ENCODE assay signal across 14 cellular contexts in genomic region chr4:158929939-158930344, GRCh38.
DNase-seq lines count a peak whose midpoint lies in the region; ATAC-seq and TF ChIP-seq lines count a peak whose summit lies in the region.
"Had no signal": no experiment of that assay in that cellular context is flagged by ENCODE, and none has a peak within 500 bp of the region (broad histone marks: within the 10 kb centered on the region; RNA-seq: fewer than 3 reads in every experiment).

No MANE protein-coding gene starts in this region.

- no peaks in the 10 kb centered on the region for H3K36me3 Mint-ChIP-seq in activated T-cell treated with anti-CD3 and anti-CD28 coated beads, Interleukin-2, amount 50 U/mL, for 24 hours (ENCODE audit: low read depth)
- H3K36me3 Mint-ChIP-seq in effector memory CD8-positive, alpha-beta T cell (ENCODE audit: insufficient read depth) = peaks cover 5% of the 10 kb centered on the region

- no peaks in the 10 kb centered on the region for H3K27me3 ChIP-seq in osteoblast (ENCODE audit: insufficient read depth, low read length)
- H3K27me3 ChIP-seq: dorsolateral prefrontal cortex, tibial artery had no signal

- H3K4me1 Mint-ChIP-seq in activated T-cell treated with anti-CD3 and anti-CD28 coated beads, Interleukin-2, amount 50 U/mL, for 24 hours (ENCODE audit: low read depth) = peaks cover 13% of the 10 kb centered on the region
- peaks cover 6 to 9% of the 10 kb centered on the region in 2 donors for H3K4me1 Mint-ChIP-seq in effector memory CD8-positive, alpha-beta T cell (ENCODE audit: low read depth in 2 of 2)

- no peak overlapping the region for H3K27ac Mint-ChIP-seq in activated T-cell treated with anti-CD3 and anti-CD28 coated beads, Interleukin-2, amount 50 U/mL, for 24 hours
- H3K27ac Mint-ChIP-seq in effector memory CD8-positive, alpha-beta T cell = peak overlapping the region; percentile 89 to 91

- DNase-seq in activated T-cell treated with anti-CD3 and anti-CD28 coated beads, Interleukin-2, amount 50 U/mL, for 24 hours = no peak
- DNase-seq in activated T-cell treated with anti-CD3 and anti-CD28 coated beads for 4 hours = no peak
- DNase-seq in RPMI7951 (ENCODE audit: low read depth) = peak; percentile 13
- peak in 1 of 3 experiments; percentile 2 for DNase-seq in effector memory CD8-positive, alpha-beta T cell
- no peak for DNase-seq in osteoblast (ENCODE audit: insufficient read length, low spot score, missing footprints)
- no peak for DNase-seq in stimulated activated CD4-positive, alpha-beta T cell treated with anti-CD3 and anti-CD28 coated beads, Interleukin-1b, Interleukin-23, amount 100 ng/mL, for 48 hours
- no peak for DNase-seq in Ammon's horn (ENCODE audit: low spot score)
- DNase-seq: anterior cingulate cortex, DMS153, dorsolateral prefrontal cortex, NCI-H1694, NCI-H526 treated with DMSO at 0.1 percent for 48 hours, tibial artery had no signal

- no peaks in the 10 kb centered on the region for H3K79me2 ChIP-seq in osteoblast (ENCODE audit: insufficient read depth, low read length)

- no peak for TF ChIP-seq CTCF in osteoblast (IDR thresholded peaks at IDR 0.05; ENCODE audit: extremely low read depth, low read depth, low read length)

- H3K4me1 ChIP-seq in osteoblast (ENCODE audit: insufficient read depth, low read length) = no peaks in the 10 kb centered on the region

- no peaks in the 10 kb centered on the region for H4K20me1 ChIP-seq in osteoblast (ENCODE audit: insufficient read depth, low read length)

- ATAC-seq in effector memory CD8-positive, alpha-beta T cell (replicated peaks) = peak; percentile 47
- ATAC-seq in GM21360 (IDR thresholded peaks at IDR 0.05; ENCODE audit: unreplicated experiment) = no peak

- peak overlapping the region; percentile 25 for H3K4me3 Mint-ChIP-seq in activated T-cell treated with anti-CD3 and anti-CD28 coated beads, Interleukin-2, amount 50 U/mL, for 24 hours
- peak overlapping the region; percentile 76 to 77 for H3K4me3 Mint-ChIP-seq in effector memory CD8-positive, alpha-beta T cell

- peak overlapping the region; percentile 29 for H3K4me2 ChIP-seq in osteoblast (ENCODE audit: insufficient read depth, low read length)

- no peaks in the 10 kb centered on the region for H3K9me3 Mint-ChIP-seq in activated T-cell treated with anti-CD3 and anti-CD28 coated beads, Interleukin-2, amount 50 U/mL, for 24 hours
- H3K9me3 Mint-ChIP-seq in effector memory CD8-positive, alpha-beta T cell = no peaks in the 10 kb centered on the region

- no peaks in the 10 kb centered on the region for H3K9me3 ChIP-seq in osteoblast (ENCODE audit: low read depth, low read length)
- H3K9me3 ChIP-seq: tibial artery had no signal

- no peak overlapping the region for H3K4me3 ChIP-seq in osteoblast (ENCODE audit: insufficient read depth, low read length)
- H3K4me3 ChIP-seq: dorsolateral prefrontal cortex, tibial artery had no signal

- H3K36me3 ChIP-seq in osteoblast (ENCODE audit: insufficient read depth, low read length) = no peaks in the 10 kb centered on the region
- H3K36me3 ChIP-seq: tibial artery had no signal

- no peak overlapping the region for H2AFZ ChIP-seq in osteoblast (ENCODE audit: low read length)

- H3K27ac ChIP-seq in osteoblast (ENCODE audit: low read depth, low read length) = no peak overlapping the region
- H3K27ac ChIP-seq: dorsolateral prefrontal cortex, tibial artery had no signal

- no peaks in the 10 kb centered on the region for H3K27me3 Mint-ChIP-seq in activated T-cell treated with anti-CD3 and anti-CD28 coated beads, Interleukin-2, amount 50 U/mL, for 24 hours
- no peaks in the 10 kb centered on the region for H3K27me3 Mint-ChIP-seq in effector memory CD8-positive, alpha-beta T cell
